34 cellular contexts compared by ENCODE assay signal in the genomic region with DNA sequence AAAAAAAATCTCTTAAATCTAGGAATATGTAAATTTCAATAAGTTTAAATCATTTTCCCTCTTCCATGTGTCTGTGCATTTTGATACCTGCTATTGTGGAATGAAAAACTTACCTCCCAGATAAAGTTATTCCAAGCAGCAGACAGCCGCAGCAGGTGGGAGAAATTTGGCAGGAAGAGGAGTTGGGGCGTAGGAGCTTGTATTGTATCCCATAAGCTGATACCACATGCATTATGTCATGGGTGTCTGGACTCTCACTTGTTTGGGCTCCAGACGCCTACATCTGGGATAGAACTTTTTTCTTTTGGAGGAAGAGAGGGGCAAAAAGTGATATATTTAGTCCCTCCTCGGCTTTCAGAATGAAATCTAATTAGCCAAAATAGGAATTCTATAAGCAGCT.
"Had no signal": no experiment of that assay in that cellular context is flagged by ENCODE, and none has a peak within 500 bp of the region (broad histone marks: within the 10 kb centered on the region; RNA-seq: fewer than 3 reads in every experiment).

No MANE protein-coding gene starts in this region.

- H3K4me3 ChIP-seq: ascending aorta, body of pancreas, breast epithelium had no signal

- H3K27me3 Mint-ChIP-seq: activated CD4-positive, alpha-beta memory T cell treated with anti-CD3 and anti-CD28 coated beads, Interleukin-2, amount 10 ng/mL, durations not matched to agents 7 days and 5 days; activated CD8-positive, alpha-beta memory T cell treated with anti-CD3 and anti-CD28 coated beads, Interleukin-2, amount 10 ng/mL, durations not matched to agents 7 days and 5 days; activated naive CD8-positive, alpha-beta T cell treated with anti-CD3 and anti-CD28 coated beads for 36 hours; activated T-helper 17 cell treated with anti-CD3 and anti-CD28 coated beads, Interleukin-2, amount 50 U/mL, for 72 hours had no signal

- H3K27ac Mint-ChIP-seq: activated CD4-positive, alpha-beta memory T cell treated with anti-CD3 and anti-CD28 coated beads, Interleukin-2, amount 10 ng/mL, durations not matched to agents 7 days and 5 days; activated CD8-positive, alpha-beta memory T cell treated with anti-CD3 and anti-CD28 coated beads, Interleukin-2, amount 10 ng/mL, durations not matched to agents 7 days and 5 days; activated naive CD8-positive, alpha-beta T cell treated with anti-CD3 and anti-CD28 coated beads for 36 hours; activated T-cell treated with anti-CD3 and anti-CD28 coated beads, Interleukin-2, amount 50 U/mL, for 72 hours; activated T-helper 17 cell treated with anti-CD3 and anti-CD28 coated beads, Interleukin-2, amount 50 U/mL, for 72 hours had no signal

- H3K27me3 ChIP-seq: ascending aorta, body of pancreas, breast epithelium had no signal

- H3K36me3 ChIP-seq: ascending aorta, breast epithelium, WERI-Rb-1 had no signal

- ATAC-seq: activated CD8-positive, alpha-beta memory T cell treated with anti-CD3 and anti-CD28 coated beads, Interleukin-2, amount 10 ng/mL, durations not matched to agents 7 days and 5 days; activated T-cell treated with anti-CD3 and anti-CD28 coated beads, Interleukin-2, amount 50 U/mL, for 72 hours; activated T-helper 17 cell treated with anti-CD3 and anti-CD28 coated beads, Interleukin-2, amount 50 U/mL, for 72 hours; body of pancreas had no signal

- DNase-seq: activated CD4-positive, alpha-beta memory T cell treated with anti-CD3 and anti-CD28 coated beads, Interleukin-2, amount 10 ng/mL, durations not matched to agents 7 days and 5 days; activated CD4-positive, alpha-beta T cell treated with anti-CD3 and anti-CD28 coated beads for 1 hour; activated CD4-positive, alpha-beta T cell treated with anti-CD3 and anti-CD28 coated beads for 48 hours; activated CD4-positive, CD25-positive, alpha-beta regulatory T cell; activated CD8-positive, alpha-beta memory T cell treated with anti-CD3 and anti-CD28 coated beads for 24 hours; activated CD8-positive, alpha-beta memory T cell treated with anti-CD3 and anti-CD28 coated beads, Interleukin-2, amount 10 ng/mL, durations not matched to agents 7 days and 5 days; activated CD8-positive, alpha-beta memory T cell treated with anti-CD3 and anti-CD28 coated beads, Interleukin-2, amount 50 U/mL, for 48 hours; activated effector memory CD4-positive, alpha-beta T cell treated with anti-CD3 and anti-CD28 coated beads, Interleukin-2, amount 50 U/mL, for 16 hours; activated naive CD4-positive, alpha-beta T cell; activated naive CD4-positive, alpha-beta T cell treated with anti-CD3 and anti-CD28 coated beads, Interleukin-2, amount 50 U/mL, for 16 hours; activated naive CD8-positive, alpha-beta T cell treated with anti-CD3 and anti-CD28 coated beads for 36 hours; activated T-cell treated with anti-CD3 and anti-CD28 coated beads, Interleukin-2, amount 50 U/mL, for 72 hours; amniotic stem cell; body of pancreas; Karpas-422; NCI-H1105; NCI-H1417 treated with DMSO at 0.1 percent for 48 hours; NCI-H187 treated with DMSO at 0.1 percent for 48 hours; NCI-H2081; NCI-H2171 treated with DMSO at 0.1 percent for 48 hours; NCI-H2227 treated with DMSO at 0.1 percent for 48 hours; NCI-H446; NCI-H510A treated with DMSO at 0.1 percent for 48 hours; NCI-H526 treated with DMSO at 0.1 percent for 48 hours; NK-92 treated with Interleukin-12 subunit alpha and Interleukin-12 subunit beta, amount 100 ng/mL, for 24 hours; Right ventricle myocardium superior; SW 1271; T-helper 1 cell; T-helper 2 cell; T-helper 9 cell; WERI-Rb-1 had no signal

- H3K4me1 Mint-ChIP-seq: activated CD4-positive, alpha-beta memory T cell treated with anti-CD3 and anti-CD28 coated beads, Interleukin-2, amount 10 ng/mL, durations not matched to agents 7 days and 5 days; activated CD8-positive, alpha-beta memory T cell treated with anti-CD3 and anti-CD28 coated beads, Interleukin-2, amount 10 ng/mL, durations not matched to agents 7 days and 5 days; activated naive CD8-positive, alpha-beta T cell treated with anti-CD3 and anti-CD28 coated beads for 36 hours; activated T-helper 17 cell treated with anti-CD3 and anti-CD28 coated beads, Interleukin-2, amount 50 U/mL, for 72 hours had no signal

- H3K9me3 Mint-ChIP-seq: activated CD4-positive, alpha-beta memory T cell treated with anti-CD3 and anti-CD28 coated beads, Interleukin-2, amount 10 ng/mL, durations not matched to agents 7 days and 5 days; activated naive CD8-positive, alpha-beta T cell treated with anti-CD3 and anti-CD28 coated beads for 36 hours had no signal

- H3K9me3 ChIP-seq: ascending aorta, body of pancreas, breast epithelium had no signal

- H3K4me3 Mint-ChIP-seq: activated CD4-positive, alpha-beta memory T cell treated with anti-CD3 and anti-CD28 coated beads, Interleukin-2, amount 10 ng/mL, durations not matched to agents 7 days and 5 days; activated CD8-positive, alpha-beta memory T cell treated with anti-CD3 and anti-CD28 coated beads, Interleukin-2, amount 10 ng/mL, durations not matched to agents 7 days and 5 days; activated naive CD8-positive, alpha-beta T cell treated with anti-CD3 and anti-CD28 coated beads for 36 hours; activated T-cell treated with anti-CD3 and anti-CD28 coated beads, Interleukin-2, amount 50 U/mL, for 72 hours; activated T-helper 17 cell treated with anti-CD3 and anti-CD28 coated beads, Interleukin-2, amount 50 U/mL, for 72 hours had no signal

- H3K36me3 Mint-ChIP-seq: activated CD8-positive, alpha-beta memory T cell treated with anti-CD3 and anti-CD28 coated beads, Interleukin-2, amount 10 ng/mL, durations not matched to agents 7 days and 5 days; activated naive CD8-positive, alpha-beta T cell treated with anti-CD3 and anti-CD28 coated beads for 36 hours had no signal

- H3K27ac ChIP-seq: ascending aorta, body of pancreas, breast epithelium, WERI-Rb-1 had no signal

- H3K4me1 ChIP-seq: ascending aorta, body of pancreas, breast epithelium had no signal
